Comparison of ENCODE assay signal across 14 cellular contexts in the genomic region with DNA sequence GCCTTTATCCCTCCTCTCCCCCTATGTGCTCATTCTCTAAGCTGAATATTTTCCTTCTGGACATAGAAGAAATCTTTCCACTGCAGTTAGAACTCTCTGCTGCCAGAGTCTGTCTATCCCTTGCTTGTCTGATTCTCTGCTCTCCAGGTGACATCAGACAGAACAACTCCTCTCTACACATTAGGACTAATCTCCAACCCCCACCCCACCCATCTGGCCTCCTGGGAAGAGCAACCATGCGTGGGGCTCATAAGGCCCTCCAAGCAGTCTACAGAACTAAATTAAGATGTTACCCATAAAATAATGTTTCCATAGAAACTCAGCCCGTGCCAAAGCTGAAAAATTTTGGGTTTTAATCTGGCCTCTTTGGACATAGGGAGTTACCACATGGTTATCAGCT.
"Had no signal": no experiment of that assay in that cellular context is flagged by ENCODE, and none has a peak within 500 bp of the region (broad histone marks: within the 10 kb centered on the region; RNA-seq: fewer than 3 reads in every experiment).

No MANE protein-coding gene starts in this region.

- DNase-seq: effector memory CD4-positive, alpha-beta T cell; heart right ventricle; hypothalamus; kidney glomerular epithelial cell; mesendoderm; naive B cell; occipital lobe; pancreas; right lobe of liver; stimulated activated CD4-positive, alpha-beta T cell treated with anti-CD3 and anti-CD28 coated beads, Interleukin-4, amount 100 ng/mL, for 4 hours; stimulated activated naive B cell treated with anti-CD40 and anti-IgM and Interleukin-4, amounts not matched to agents 10 μg/mL and 1 μg/mL and 100 μg/mL, for 72 hours; stomach; substantia nigra; transverse colon had no signal
